1 cellular context compared by ENCODE assay signal in genomic region chr16:19114359-19115147, GRCh38.
TF ChIP-seq lines count a peak whose summit lies in the region.

No MANE protein-coding gene starts in this region.

TF ChIP-seq in HepG2, 621 proteins besides CTCF, POLR2A, EP300 and RAD21 (continued from another document and continues in another):
- TF ChIP-seq, protein P1, sequence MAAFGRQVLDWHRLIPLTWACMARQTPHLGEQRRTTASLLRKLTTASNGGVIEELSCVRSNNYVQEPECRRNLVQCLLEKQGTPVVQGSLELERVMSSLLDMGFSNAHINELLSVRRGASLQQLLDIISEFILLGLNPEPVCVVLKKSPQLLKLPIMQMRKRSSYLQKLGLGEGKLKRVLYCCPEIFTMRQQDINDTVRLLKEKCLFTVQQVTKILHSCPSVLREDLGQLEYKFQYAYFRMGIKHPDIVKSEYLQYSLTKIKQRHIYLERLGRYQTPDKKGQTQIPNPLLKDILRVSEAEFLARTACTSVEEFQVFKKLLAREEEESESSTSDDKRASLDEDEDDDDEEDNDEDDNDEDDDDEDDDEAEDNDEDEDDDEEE (CRISPR knock-in tag; IDR thresholded peaks at IDR 0.05): peak; percentile 70; the same call in 1 of the 2 replicates
- TF ChIP-seq EEA1 (CRISPR knock-in tag; IDR thresholded peaks at IDR 0.05; ENCODE audit: borderline replicate concordance) (peak; percentile 46; the same call in 1 of the 2 replicates), ERF (CRISPR knock-in tag; IDR thresholded peaks at IDR 0.05) (no peak), ZNF737 (CRISPR knock-in tag; IDR thresholded peaks at IDR 0.05; ENCODE audit: borderline replicate concordance) (0 out of 2 replicates have a peak, but pooled peaks have one; percentile 56), ZNF766 (CRISPR knock-in tag; IDR thresholded peaks at IDR 0.05; ENCODE audit: borderline replicate concordance) (no peak), ZNF552 (CRISPR knock-in tag; IDR thresholded peaks at IDR 0.05; ENCODE audit: borderline replicate concordance) (peak; percentile 2; the same call in 1 of the 2 replicates), HHEX (CRISPR knock-in tag; IDR thresholded peaks at IDR 0.05) (0 out of 2 replicates have a peak, but pooled peaks have one; percentile 24), GATAD1 (CRISPR knock-in tag; IDR thresholded peaks at IDR 0.05) (peak; percentile 16; the same call in 1 of the 2 replicates), KDM3A (CRISPR knock-in tag; IDR thresholded peaks at IDR 0.05; ENCODE audit: low read depth) (0 out of 2 replicates have a peak, but pooled peaks have one; percentile 47), TAF15 (IDR thresholded peaks at IDR 0.05; ENCODE audit: low read depth, low read length, poor library complexity, severe bottlenecking) (peak; percentile 34), SRSF1 (optimal IDR thresholded peaks at IDR 0.05; ENCODE audit: low read depth, low read length) (no peak), ARID4A (CRISPR knock-in tag; IDR thresholded peaks at IDR 0.05; ENCODE audit: borderline replicate concordance) (no peak), CSRNP1 (CRISPR knock-in tag; IDR thresholded peaks at IDR 0.05) (peak; percentile 77; the same call in 1 of the 2 replicates), ZNF329 (CRISPR knock-in tag; IDR thresholded peaks at IDR 0.05; ENCODE audit: low read depth) (peak; percentile 81), ZXDC (CRISPR knock-in tag; IDR thresholded peaks at IDR 0.05) (no peak), TRIM22 (IDR thresholded peaks at IDR 0.05) (no peak), SKIL (CRISPR knock-in tag; IDR thresholded peaks at IDR 0.05; ENCODE audit: borderline replicate concordance) (0 out of 2 replicates have a peak, but pooled peaks have one; percentile 33), JARID2 (CRISPR knock-in tag; IDR thresholded peaks at IDR 0.05; ENCODE audit: insufficient replicate concordance) (peak; percentile 88), ZNF850 (CRISPR knock-in tag; conservative IDR thresholded peaks at IDR 0.05) (no peak), GABPA (IDR thresholded peaks at IDR 0.05; ENCODE audit: low read depth, low read length) (no peak), GABPA (CRISPR knock-in tag; IDR thresholded peaks at IDR 0.05; ENCODE audit: low read depth) (no peak), ZNF597 (CRISPR knock-in tag; IDR thresholded peaks at IDR 0.05) (no peak)
- TF ChIP-seq, protein P2, sequence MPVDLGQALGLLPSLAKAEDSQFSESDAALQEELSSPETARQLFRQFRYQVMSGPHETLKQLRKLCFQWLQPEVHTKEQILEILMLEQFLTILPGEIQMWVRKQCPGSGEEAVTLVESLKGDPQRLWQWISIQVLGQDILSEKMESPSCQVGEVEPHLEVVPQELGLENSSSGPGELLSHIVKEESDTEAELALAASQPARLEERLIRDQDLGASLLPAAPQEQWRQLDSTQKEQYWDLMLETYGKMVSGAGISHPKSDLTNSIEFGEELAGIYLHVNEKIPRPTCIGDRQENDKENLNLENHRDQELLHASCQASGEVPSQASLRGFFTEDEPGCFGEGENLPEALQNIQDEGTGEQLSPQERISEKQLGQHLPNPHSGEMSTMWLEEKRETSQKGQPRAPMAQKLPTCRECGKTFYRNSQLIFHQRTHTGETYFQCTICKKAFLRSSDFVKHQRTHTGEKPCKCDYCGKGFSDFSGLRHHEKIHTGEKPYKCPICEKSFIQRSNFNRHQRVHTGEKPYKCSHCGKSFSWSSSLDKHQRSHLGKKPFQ (CRISPR knock-in tag; IDR thresholded peaks at IDR 0.05; ENCODE audit: insufficient replicate concordance): peak; percentile 85
- TF ChIP-seq, protein P3, sequence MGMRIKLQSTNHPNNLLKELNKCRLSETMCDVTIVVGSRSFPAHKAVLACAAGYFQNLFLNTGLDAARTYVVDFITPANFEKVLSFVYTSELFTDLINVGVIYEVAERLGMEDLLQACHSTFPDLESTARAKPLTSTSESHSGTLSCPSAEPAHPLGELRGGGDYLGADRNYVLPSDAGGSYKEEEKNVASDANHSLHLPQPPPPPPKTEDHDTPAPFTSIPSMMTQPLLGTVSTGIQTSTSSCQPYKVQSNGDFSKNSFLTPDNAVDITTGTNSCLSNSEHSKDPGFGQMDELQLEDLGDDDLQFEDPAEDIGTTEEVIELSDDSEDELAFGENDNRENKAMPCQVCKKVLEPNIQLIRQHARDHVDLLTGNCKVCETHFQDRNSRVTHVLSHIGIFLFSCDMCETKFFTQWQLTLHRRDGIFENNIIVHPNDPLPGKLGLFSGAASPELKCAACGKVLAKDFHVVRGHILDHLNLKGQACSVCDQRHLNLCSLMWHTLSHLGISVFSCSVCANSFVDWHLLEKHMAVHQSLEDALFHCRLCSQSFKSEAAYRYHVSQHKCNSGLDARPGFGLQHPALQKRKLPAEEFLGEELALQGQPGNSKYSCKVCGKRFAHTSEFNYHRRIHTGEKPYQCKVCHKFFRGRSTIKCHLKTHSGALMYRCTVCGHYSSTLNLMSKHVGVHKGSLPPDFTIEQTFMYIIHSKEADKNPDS (CRISPR knock-in tag; IDR thresholded peaks at IDR 0.05): 0 out of 2 replicates have a peak, but pooled peaks have one; percentile 57
- TF ChIP-seq, protein P4, sequence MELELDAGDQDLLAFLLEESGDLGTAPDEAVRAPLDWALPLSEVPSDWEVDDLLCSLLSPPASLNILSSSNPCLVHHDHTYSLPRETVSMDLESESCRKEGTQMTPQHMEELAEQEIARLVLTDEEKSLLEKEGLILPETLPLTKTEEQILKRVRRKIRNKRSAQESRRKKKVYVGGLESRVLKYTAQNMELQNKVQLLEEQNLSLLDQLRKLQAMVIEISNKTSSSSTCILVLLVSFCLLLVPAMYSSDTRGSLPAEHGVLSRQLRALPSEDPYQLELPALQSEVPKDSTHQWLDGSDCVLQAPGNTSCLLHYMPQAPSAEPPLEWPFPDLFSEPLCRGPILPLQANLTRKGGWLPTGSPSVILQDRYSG (CRISPR knock-in tag; IDR thresholded peaks at IDR 0.05): no peak
- TF ChIP-seq, protein P5, sequence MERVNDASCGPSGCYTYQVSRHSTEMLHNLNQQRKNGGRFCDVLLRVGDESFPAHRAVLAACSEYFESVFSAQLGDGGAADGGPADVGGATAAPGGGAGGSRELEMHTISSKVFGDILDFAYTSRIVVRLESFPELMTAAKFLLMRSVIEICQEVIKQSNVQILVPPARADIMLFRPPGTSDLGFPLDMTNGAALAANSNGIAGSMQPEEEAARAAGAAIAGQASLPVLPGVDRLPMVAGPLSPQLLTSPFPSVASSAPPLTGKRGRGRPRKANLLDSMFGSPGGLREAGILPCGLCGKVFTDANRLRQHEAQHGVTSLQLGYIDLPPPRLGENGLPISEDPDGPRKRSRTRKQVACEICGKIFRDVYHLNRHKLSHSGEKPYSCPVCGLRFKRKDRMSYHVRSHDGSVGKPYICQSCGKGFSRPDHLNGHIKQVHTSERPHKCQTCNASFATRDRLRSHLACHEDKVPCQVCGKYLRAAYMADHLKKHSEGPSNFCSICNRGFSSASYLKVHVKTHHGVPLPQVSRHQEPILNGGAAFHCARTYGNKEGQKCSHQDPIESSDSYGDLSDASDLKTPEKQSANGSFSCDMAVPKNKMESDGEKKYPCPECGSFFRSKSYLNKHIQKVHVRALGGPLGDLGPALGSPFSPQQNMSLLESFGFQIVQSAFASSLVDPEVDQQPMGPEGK (CRISPR knock-in tag; IDR thresholded peaks at IDR 0.05): peak; percentile 34
